Comparison of ENCODE assay signal across 20 cellular contexts in genomic region chr12:112820796-112821195, GRCh38.
DNase-seq lines count a peak whose midpoint lies in the region; ATAC-seq lines count a peak whose summit lies in the region.
"Had no signal": no experiment of that assay in that cellular context is flagged by ENCODE, and none has a peak within 500 bp of the region (broad histone marks: within the 10 kb centered on the region; RNA-seq: fewer than 3 reads in every experiment).

No MANE protein-coding gene starts in this region.

- no peak for ATAC-seq in HG03342 (IDR thresholded peaks at IDR 0.05; ENCODE audit: unreplicated experiment)
- ATAC-seq: CD8-positive, alpha-beta T cell had no signal

- peak; percentile 59 for DNase-seq in DMS 273 (lab: John Stamatoyannopoulos, UW; ENCODE audit: unreplicated experiment)
- DNase-seq in DMS 273 treated with DMSO at 0.1 percent for 48 hours (lab: John Stamatoyannopoulos, UW) = no peak
- peak; percentile 44 to 78 for DNase-seq in cerebellar nuclear complex (lab: John Stamatoyannopoulos, UW)
- DNase-seq in islet precursor cell = peak; percentile 51
- DNase-seq in NCI-H2107 treated with DMSO at 0.1 percent for 48 hours (lab: John Stamatoyannopoulos, UW; ENCODE audit: unreplicated experiment) = no peak
- no peak for DNase-seq in kidney tubule cell (ENCODE audit: low spot score)
- DNase-seq: Caco-2; CD8-positive, alpha-beta T cell; DMS153; DND-41; GM23248; HCEC 1CT; NCI-H1048; NCI-H1417 treated with DMSO at 0.1 percent for 48 hours; NCI-H1930; NCI-H345; NCI-H774; SK-N-SH; SW 1271 had no signal

Comparison
In these comparisons a context has a peak if more than half of its experiments do, and no peak if none do; other contexts are left out.
1. DNase-seq: peak in DMS 273 (single experiment), cerebellar nuclear complex (2 of 2) and islet precursor cell (single experiment); none in DMS 273 treated with DMSO at 0.1 percent for 48 hours (single experiment), NCI-H2107 treated with DMSO at 0.1 percent for 48 hours (single experiment) and kidney tubule cell (single experiment).